2 cellular contexts compared by ENCODE assay signal in the genomic region with DNA sequence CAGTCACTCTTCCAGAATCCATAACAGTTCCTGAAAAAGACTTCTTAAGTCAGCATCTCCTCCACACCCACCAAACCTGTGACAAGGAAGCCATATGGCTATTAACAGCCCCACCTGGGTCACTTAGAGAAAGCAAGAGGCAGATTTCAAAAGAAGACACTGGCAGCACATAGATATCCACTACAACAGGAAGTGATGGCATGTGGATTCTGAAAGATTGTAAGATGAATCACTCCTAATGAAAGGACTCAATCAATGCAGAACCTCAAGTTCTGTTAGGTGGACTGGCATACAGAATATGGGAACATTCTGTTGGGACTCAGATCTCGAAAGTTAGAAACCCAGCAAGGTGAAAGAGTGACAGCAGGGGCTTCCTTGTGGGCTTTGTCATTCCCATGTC.
TF ChIP-seq lines count a peak whose summit lies in the region.

No MANE protein-coding gene starts in this region.

TF ChIP-seq in A549, 52 proteins besides CTCF, POLR2A, EP300 and RAD21 (continued from another document):
- TF ChIP-seq, protein P1, sequence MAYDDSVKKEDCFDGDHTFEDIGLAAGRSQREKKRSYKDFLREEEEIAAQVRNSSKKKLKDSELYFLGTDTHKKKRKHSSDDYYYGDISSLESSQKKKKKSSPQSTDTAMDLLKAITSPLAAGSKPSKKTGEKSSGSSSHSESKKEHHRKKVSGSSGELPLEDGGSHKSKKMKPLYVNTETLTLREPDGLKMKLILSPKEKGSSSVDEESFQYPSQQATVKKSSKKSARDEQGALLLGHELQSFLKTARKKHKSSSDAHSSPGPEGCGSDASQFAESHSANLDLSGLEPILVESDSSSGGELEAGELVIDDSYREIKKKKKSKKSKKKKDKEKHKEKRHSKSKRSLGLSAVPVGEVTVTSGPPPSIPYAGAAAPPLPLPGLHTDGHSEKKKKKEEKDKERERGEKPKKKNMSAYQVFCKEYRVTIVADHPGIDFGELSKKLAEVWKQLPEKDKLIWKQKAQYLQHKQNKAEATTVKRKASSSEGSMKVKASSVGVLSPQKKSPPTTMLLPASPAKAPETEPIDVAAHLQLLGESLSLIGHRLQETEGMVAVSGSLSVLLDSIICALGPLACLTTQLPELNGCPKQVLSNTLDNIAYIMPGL (CRISPR knock-in tag; IDR thresholded peaks at IDR 0.05; ENCODE audit: borderline replicate concordance), result no peak
- TF ChIP-seq ZFP36 (IDR thresholded peaks at IDR 0.05; ENCODE audit: borderline replicate concordance, partially characterized antibody) (no peak), ESRRA (IDR thresholded peaks at IDR 0.05; ENCODE audit: borderline replicate concordance, low read length) (no peak), RNF2 (IDR thresholded peaks at IDR 0.05; ENCODE audit: borderline replicate concordance, low read depth) (no peak)

TF ChIP-seq in HCT116, 20 proteins besides CTCF, POLR2A, EP300 and RAD21 (continued from another document):
- TF ChIP-seq TCF7L2 (IDR thresholded peaks at IDR 0.05; ENCODE audit: borderline replicate concordance, extremely low read depth, insufficient read depth, insufficient read length) (no peak), SP1 (IDR thresholded peaks at IDR 0.05; ENCODE audit: low read depth) (0 out of 2 replicates have a peak, but pooled peaks have one; percentile 17), CBX3 (IDR thresholded peaks at IDR 0.05; ENCODE audit: low read depth) (0 out of 2 replicates have a peak, but pooled peaks have one; percentile 21)
